Comparison of ENCODE assay signal across 16 cellular contexts in the genomic region with DNA sequence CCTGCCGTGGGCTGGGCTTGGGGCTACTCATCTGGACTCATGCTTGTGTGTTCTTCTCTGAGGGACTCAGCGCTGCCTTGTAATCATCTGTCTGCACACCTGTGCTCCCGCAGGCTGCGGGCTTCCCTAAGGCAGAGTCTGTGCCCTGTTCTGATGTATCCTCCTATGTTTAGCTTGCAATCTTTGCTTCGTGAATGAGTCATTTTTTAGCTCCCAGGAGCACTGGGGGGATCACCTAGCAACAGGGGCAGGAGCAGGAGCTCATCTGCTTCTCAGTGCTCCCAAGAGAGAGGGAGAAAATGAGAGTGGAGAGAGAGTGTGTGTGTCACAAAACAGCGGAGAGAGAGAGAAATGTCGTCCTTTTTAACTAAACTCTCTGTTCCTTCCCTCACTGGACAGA.
DNase-seq lines count a peak whose midpoint lies in the region; ATAC-seq and TF ChIP-seq lines count a peak whose summit lies in the region.
"Had no signal": no experiment of that assay in that cellular context is flagged by ENCODE, and none has a peak within 500 bp of the region (broad histone marks: within the 10 kb centered on the region; RNA-seq: fewer than 3 reads in every experiment).

No MANE protein-coding gene starts in this region.

- ATAC-seq in upper lobe of right lung, result no peak
- ATAC-seq: heart left ventricle had no signal

- no peaks in the 10 kb centered on the region for H3K9me3 Mint-ChIP-seq in activated T-helper 2 cell treated with anti-CD3 and anti-CD28 coated beads, Interferon-gamma antibody, Interleukin-2, Interleukin-4, amounts not matched to agents 10 μg/mL and 5 μg/mL and 100 μg/mL, durations not matched to agents 14 hours and 24 hours and 36 hours
- H3K9me3 Mint-ChIP-seq: activated naive CD8-positive, alpha-beta T cell treated with anti-CD3 and anti-CD28 coated beads for 36 hours had no signal

- H3K36me3 ChIP-seq in BLaER1 (no peaks in the 10 kb centered on the region), upper lobe of right lung (no peaks in the 10 kb centered on the region)
- H3K36me3 ChIP-seq: heart left ventricle, right atrium auricular region had no signal

- H3K9me3 ChIP-seq in BLaER1, result no peaks in the 10 kb centered on the region
- H3K9me3 ChIP-seq in upper lobe of right lung, result no peaks in the 10 kb centered on the region
- H3K9me3 ChIP-seq: heart left ventricle, right atrium auricular region had no signal

- peak overlapping the region; percentile 93 for H3K4me2 ChIP-seq in BLaER1

- DNase-seq in M059J (ENCODE audit: low read depth) (peak; percentile 49), astrocyte of the hippocampus (ENCODE audit: low read depth, low spot score) (peak; percentile 34), hepatic stellate cell (ENCODE audit: low spot score) (peak; percentile 53), NCI-H345 (lab: John Stamatoyannopoulos, UW) (no peak), upper lobe of right lung (no peak)
- DNase-seq in activated effector memory CD4-positive, alpha-beta T cell treated with Interleukin-2 at 50 U/mL for 16 hours, result no peak
- DNase-seq in activated T-helper 2 cell treated with anti-CD3 and anti-CD28 coated beads, Interferon-gamma antibody, Interleukin-2, Interleukin-4, amounts not matched to agents 10 μg/mL and 5 μg/mL and 100 μg/mL, durations not matched to agents 14 hours and 24 hours and 36 hours (ENCODE audit: low spot score), result no peak
- DNase-seq: activated CD4-positive, CD25-positive, alpha-beta regulatory T cell treated with anti-CD3 and anti-CD28 coated beads, Interleukin-2, amount 50 U/mL, for 72 hours; activated CD8-positive, alpha-beta memory T cell treated with anti-CD3 and anti-CD28 coated beads for 24 hours; activated naive CD8-positive, alpha-beta T cell treated with anti-CD3 and anti-CD28 coated beads for 36 hours; heart left ventricle; Karpas-422; NCI-H1436; T-helper 9 cell had no signal

- H3K27ac Mint-ChIP-seq in activated T-helper 2 cell treated with anti-CD3 and anti-CD28 coated beads, Interferon-gamma antibody, Interleukin-2, Interleukin-4, amounts not matched to agents 10 μg/mL and 5 μg/mL and 100 μg/mL, durations not matched to agents 14 hours and 24 hours and 36 hours, result no peak overlapping the region
- H3K27ac Mint-ChIP-seq: activated naive CD8-positive, alpha-beta T cell treated with anti-CD3 and anti-CD28 coated beads for 36 hours had no signal

- H3K27me3 Mint-ChIP-seq in activated T-helper 2 cell treated with anti-CD3 and anti-CD28 coated beads, Interferon-gamma antibody, Interleukin-2, Interleukin-4, amounts not matched to agents 10 μg/mL and 5 μg/mL and 100 μg/mL, durations not matched to agents 14 hours and 24 hours and 36 hours (ENCODE audit: low read depth), result peaks cover 15% of the 10 kb centered on the region

- no peaks in the 10 kb centered on the region for H3K36me3 Mint-ChIP-seq in activated T-helper 2 cell treated with anti-CD3 and anti-CD28 coated beads, Interferon-gamma antibody, Interleukin-2, Interleukin-4, amounts not matched to agents 10 μg/mL and 5 μg/mL and 100 μg/mL, durations not matched to agents 14 hours and 24 hours and 36 hours (ENCODE audit: low read depth)
- H3K36me3 Mint-ChIP-seq: activated naive CD8-positive, alpha-beta T cell treated with anti-CD3 and anti-CD28 coated beads for 36 hours had no signal

- H3K4me1 ChIP-seq in BLaER1, result peaks cover 99% of the 10 kb centered on the region
- no peaks in the 10 kb centered on the region for H3K4me1 ChIP-seq in upper lobe of right lung

- peaks cover 10% of the 10 kb centered on the region for H3K4me1 Mint-ChIP-seq in activated T-helper 2 cell treated with anti-CD3 and anti-CD28 coated beads, Interferon-gamma antibody, Interleukin-2, Interleukin-4, amounts not matched to agents 10 μg/mL and 5 μg/mL and 100 μg/mL, durations not matched to agents 14 hours and 24 hours and 36 hours (ENCODE audit: low read depth)

- no peak overlapping the region for H3K4me3 Mint-ChIP-seq in activated T-helper 2 cell treated with anti-CD3 and anti-CD28 coated beads, Interferon-gamma antibody, Interleukin-2, Interleukin-4, amounts not matched to agents 10 μg/mL and 5 μg/mL and 100 μg/mL, durations not matched to agents 14 hours and 24 hours and 36 hours (ENCODE audit: low read depth)
- H3K4me3 Mint-ChIP-seq: activated naive CD8-positive, alpha-beta T cell treated with anti-CD3 and anti-CD28 coated beads for 36 hours had no signal

- intact Hi-C loops in activated T-helper 2 cell treated with anti-CD3 and anti-CD28 coated beads, Interferon-gamma antibody, Interleukin-2, Interleukin-4, amounts not matched to agents 10 μg/mL and 5 μg/mL and 100 μg/mL, durations not matched to agents 14 hours and 24 hours and 36 hours (cut with micrococcal nuclease), result no loop called here
- intact Hi-C loops in upper lobe of right lung (cut with DNase I), result no loop called here

- H3K27me3 ChIP-seq in BLaER1, result no peaks in the 10 kb centered on the region
- no peaks in the 10 kb centered on the region for H3K27me3 ChIP-seq in upper lobe of right lung
- H3K27me3 ChIP-seq: heart left ventricle, right atrium auricular region had no signal

- TF ChIP-seq CTCF in upper lobe of right lung (IDR thresholded peaks at IDR 0.05), result no peak

- H3K4me3 ChIP-seq in BLaER1, result peak overlapping the region; percentile 29; the same call in 1 of the 2 replicates
- H3K4me3 ChIP-seq in upper lobe of right lung, result no peak overlapping the region
- H3K4me3 ChIP-seq: heart left ventricle, right atrium auricular region had no signal

- no peaks in the 10 kb centered on the region for H4K20me1 ChIP-seq in BLaER1

- H3K27ac ChIP-seq in BLaER1, result peak overlapping the region; percentile 90
- no peak overlapping the region for H3K27ac ChIP-seq in upper lobe of right lung
- H3K27ac ChIP-seq: heart left ventricle, right atrium auricular region had no signal

- peak overlapping the region; percentile 76; the same call in 1 of the 2 replicates for H3K9ac ChIP-seq in BLaER1

Comparison
In these comparisons a context has a peak if more than half of its experiments do, and no peak if none do; other contexts are left out.
1. DNase-seq: peak in M059J (single experiment), astrocyte of the hippocampus (single experiment) and hepatic stellate cell (single experiment); none in NCI-H345 (single experiment), activated effector memory CD4-positive, alpha-beta T cell treated with Interleukin-2 at 50 U/mL for 16 hours (single experiment), activated T-helper 2 cell treated with anti-CD3 and anti-CD28 coated beads, Interferon-gamma antibody, Interleukin-2, Interleukin-4, amounts not matched to agents 10 μg/mL and 5 μg/mL and 100 μg/mL, durations not matched to agents 14 hours and 24 hours and 36 hours (single experiment) and upper lobe of right lung (single experiment).